In the genomic region with DNA sequence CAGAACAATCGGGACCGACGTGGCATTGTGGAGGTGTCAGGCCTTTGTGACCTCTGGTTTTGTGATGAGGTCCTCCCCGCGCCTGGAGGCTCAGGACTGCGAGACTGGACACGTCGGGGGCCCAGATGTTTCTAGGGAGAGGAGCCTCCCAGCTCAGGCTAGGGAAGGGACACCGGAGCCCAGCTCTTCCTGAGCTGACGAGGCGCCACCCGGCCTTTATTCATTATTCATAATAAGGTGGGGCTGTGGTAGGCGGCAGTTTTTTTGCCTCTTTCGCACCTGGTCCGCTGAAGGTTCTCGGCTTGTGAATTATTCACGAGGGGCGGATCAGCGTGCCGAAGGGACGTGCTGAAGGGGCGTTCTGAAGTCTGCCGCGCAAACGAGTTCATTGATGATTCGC, we compare ENCODE assay signal across 8 cellular contexts. TPM values are rescaled to one million over a fixed set of nuclear protein-coding genes. Genes with fewer than 3 reads are reported as not detected.
DNase-seq lines count a peak whose midpoint lies in the region; ATAC-seq and TF ChIP-seq lines count a peak whose summit lies in the region.

No MANE protein-coding gene starts in this region.

- peak; percentile 50 for DNase-seq in D341Med (ENCODE audit: low spot score)
- peak; percentile 32 for DNase-seq in NCI-H1092 (lab: John Stamatoyannopoulos, UW)
- peak; percentile 13 to 26 for DNase-seq in activated CD4-positive, alpha-beta T cell treated with anti-CD3 and anti-CD28 coated beads for 24 hours (ENCODE audit: low read depth in 2 of 2)
- DNase-seq in effector CD4-positive, alpha-beta T cell = peak; percentile 33
- DNase-seq in natural killer cell treated with Interleukin-12 subunit alpha and Interleukin-12 subunit beta and Interleukin-15 and Interleukin-18, amount 100 ng/mL, for 72 hours (ENCODE audit: low spot score) = no peak
- DNase-seq in tibial artery = peak in 1 of 2 donors; percentile 24

- H3K4me3 ChIP-seq in tibial artery = peak overlapping the region; percentile 56 to 58

- no peaks in the 10 kb centered on the region for H3K36me3 Mint-ChIP-seq in natural killer cell treated with Interleukin-12 subunit alpha and Interleukin-12 subunit beta and Interleukin-15 and Interleukin-18, amount 100 ng/mL, for 72 hours

- H3K4me1 Mint-ChIP-seq in natural killer cell treated with Interleukin-12 subunit alpha and Interleukin-12 subunit beta and Interleukin-15 and Interleukin-18, amount 100 ng/mL, for 72 hours (ENCODE audit: low read depth in 2 of 2) = peaks cover 39 to 48% of the 10 kb centered on the region in 2 donors

- no peaks in the 10 kb centered on the region for H3K27me3 ChIP-seq in tibial artery

- H3K27me3 Mint-ChIP-seq in natural killer cell treated with Interleukin-12 subunit alpha and Interleukin-12 subunit beta and Interleukin-15 and Interleukin-18, amount 100 ng/mL, for 72 hours = no peaks in the 10 kb centered on the region

- peak overlapping the region; percentile 95 for H3K4me3 Mint-ChIP-seq in natural killer cell treated with Interleukin-12 subunit alpha and Interleukin-12 subunit beta and Interleukin-15 and Interleukin-18, amount 100 ng/mL, for 72 hours

- H3K4me1 ChIP-seq in tibial artery = peaks cover 0 to 37% (median 20%) of the 10 kb centered on the region in 4 donors

- intact Hi-C loops in tibial artery (cut with DNase I; ENCODE audit: low total_unique reads) = loop anchor here (2.0 to 10.0 kb wide), 3 partner anchors 191 to 453 kb away; no protein-coding TSS in a partner anchor

- no peaks in the 10 kb centered on the region for H3K9me3 Mint-ChIP-seq in natural killer cell treated with Interleukin-12 subunit alpha and Interleukin-12 subunit beta and Interleukin-15 and Interleukin-18, amount 100 ng/mL, for 72 hours

- peak overlapping the region; percentile 95 to 97 for H3K27ac Mint-ChIP-seq in natural killer cell treated with Interleukin-12 subunit alpha and Interleukin-12 subunit beta and Interleukin-15 and Interleukin-18, amount 100 ng/mL, for 72 hours

- no peak for ATAC-seq in natural killer cell treated with Interleukin-12 subunit alpha and Interleukin-12 subunit beta and Interleukin-15 and Interleukin-18, amount 100 ng/mL, for 72 hours
- no peak for ATAC-seq in GM21360 (IDR thresholded peaks at IDR 0.05; ENCODE audit: unreplicated experiment)
- no peak for ATAC-seq in GM18519 (IDR thresholded peaks at IDR 0.05; ENCODE audit: low FRiP score, unreplicated experiment)

- TF ChIP-seq CTCF in tibial artery (IDR thresholded peaks at IDR 0.05) = no peak

- peak overlapping the region in 1 of 2 donors; percentile 62 for H3K27ac ChIP-seq in tibial artery

- peaks cover 0 to 9% (median 6%) of the 10 kb centered on the region in 3 donors for H3K36me3 ChIP-seq in tibial artery

- no peaks in the 10 kb centered on the region for H3K9me3 ChIP-seq in tibial artery

RNA-seq across cellular contexts. Expression of gene UBA1, which starts 2.3 kb away (rescaled TPM):
- total RNA-seq in natural killer cell treated with Interleukin-12 subunit alpha and Interleukin-12 subunit beta and Interleukin-15 and Interleukin-18, amount 100 ng/mL, for 72 hours = 100 to 1,000 TPM; 227 to 243 TPM

RNA-seq across cellular contexts. Expression of gene CDK16, which starts 27.1 kb away (rescaled TPM):
- 10 to 100 TPM; 62.2 to 63.7 TPM for total RNA-seq in natural killer cell treated with Interleukin-12 subunit alpha and Interleukin-12 subunit beta and Interleukin-15 and Interleukin-18, amount 100 ng/mL, for 72 hours

RNA-seq across cellular contexts. Expression of gene USP11, which starts 41.5 kb away (rescaled TPM):
- total RNA-seq in natural killer cell treated with Interleukin-12 subunit alpha and Interleukin-12 subunit beta and Interleukin-15 and Interleukin-18, amount 100 ng/mL, for 72 hours = 10 to 100 TPM; 45.7 to 49.2 TPM

RNA-seq across cellular contexts. Expression of gene RBM10, which starts 46.3 kb away (rescaled TPM):
- 10 to 100 TPM; 59.6 to 62.2 TPM for total RNA-seq in natural killer cell treated with Interleukin-12 subunit alpha and Interleukin-12 subunit beta and Interleukin-15 and Interleukin-18, amount 100 ng/mL, for 72 hours

RNA-seq across cellular contexts. Expression of gene NDUFB11, which starts 46.8 kb away (rescaled TPM):
- 10 to 100 TPM; 50.8 to 75.4 TPM for total RNA-seq in natural killer cell treated with Interleukin-12 subunit alpha and Interleukin-12 subunit beta and Interleukin-15 and Interleukin-18, amount 100 ng/mL, for 72 hours
